In genomic region chr9:76650692-76651091, GRCh38 we compare ENCODE assay signal across 10 cellular contexts.
DNase-seq lines count a peak whose midpoint lies in the region; ATAC-seq and TF ChIP-seq lines count a peak whose summit lies in the region.
"Had no signal": no experiment of that assay in that cellular context is flagged by ENCODE, and none has a peak within 500 bp of the region (broad histone marks: within the 10 kb centered on the region; RNA-seq: fewer than 3 reads in every experiment).

No MANE protein-coding gene starts in this region.

- peak overlapping the region in 3 of 4 donors; percentile 15 to 60 (median 49) for H3K27ac ChIP-seq in gastroesophageal sphincter

- peaks cover 34% of the 10 kb centered on the region for H3K4me1 Mint-ChIP-seq in activated CD4-positive, alpha-beta T cell treated with anti-CD3 and anti-CD28 coated beads, Interleukin-2, amount 10 ng/mL, durations not matched to agents 24 days and 14 days
- H3K4me1 Mint-ChIP-seq in stimulated activated effector memory CD8-positive, alpha-beta T cell treated with anti-CD3 and anti-CD28 coated beads, Interleukin-12 subunit alpha, Interleukin-12 subunit beta, amount 100 ng/mL, for 72 hours = peaks cover 28% of the 10 kb centered on the region

- no peaks in the 10 kb centered on the region for H3K9me3 ChIP-seq in gastroesophageal sphincter

- H3K4me3 Mint-ChIP-seq in activated CD4-positive, alpha-beta T cell treated with anti-CD3 and anti-CD28 coated beads, Interleukin-2, amount 10 ng/mL, durations not matched to agents 24 days and 14 days = peak overlapping the region; percentile 65
- H3K4me3 Mint-ChIP-seq in stimulated activated effector memory CD8-positive, alpha-beta T cell treated with anti-CD3 and anti-CD28 coated beads, Interleukin-12 subunit alpha, Interleukin-12 subunit beta, amount 100 ng/mL, for 72 hours = peak overlapping the region; percentile 19

- H3K27me3 ChIP-seq in gastroesophageal sphincter = no peaks in the 10 kb centered on the region

- peaks cover 2% of the 10 kb centered on the region for H3K27me3 Mint-ChIP-seq in activated CD4-positive, alpha-beta T cell treated with anti-CD3 and anti-CD28 coated beads, Interleukin-2, amount 10 ng/mL, durations not matched to agents 24 days and 14 days

- no peak for TF ChIP-seq POLR2A in gastroesophageal sphincter (IDR thresholded peaks at IDR 0.05)

- intact Hi-C loops in activated CD4-positive, alpha-beta T cell treated with anti-CD3 and anti-CD28 coated beads, Interleukin-2, amount 10 ng/mL, durations not matched to agents 24 days and 14 days (cut with micrococcal nuclease) = loop anchor here (1.0 kb wide), 2 partner anchors 191 to 250 kb away; partner anchors contain the start of gene GCNT1

- no peak for TF ChIP-seq EP300 in gastroesophageal sphincter (IDR thresholded peaks at IDR 0.05)

- 18 to 22% methylated on average over 1 to 2 of the region's 2 CpGs for WGBS in gastroesophageal sphincter (ENCODE audit: low coverage in 1 of 2), 2 donors

- H3K9me3 Mint-ChIP-seq in activated CD4-positive, alpha-beta T cell treated with anti-CD3 and anti-CD28 coated beads, Interleukin-2, amount 10 ng/mL, durations not matched to agents 24 days and 14 days = no peaks in the 10 kb centered on the region
- H3K9me3 Mint-ChIP-seq in stimulated activated effector memory CD8-positive, alpha-beta T cell treated with anti-CD3 and anti-CD28 coated beads, Interleukin-12 subunit alpha, Interleukin-12 subunit beta, amount 100 ng/mL, for 72 hours = no peaks in the 10 kb centered on the region

- H3K36me3 Mint-ChIP-seq in activated CD4-positive, alpha-beta T cell treated with anti-CD3 and anti-CD28 coated beads, Interleukin-2, amount 10 ng/mL, durations not matched to agents 24 days and 14 days (ENCODE audit: low read depth) = no peaks in the 10 kb centered on the region
- H3K36me3 Mint-ChIP-seq in stimulated activated effector memory CD8-positive, alpha-beta T cell treated with anti-CD3 and anti-CD28 coated beads, Interleukin-12 subunit alpha, Interleukin-12 subunit beta, amount 100 ng/mL, for 72 hours = no peaks in the 10 kb centered on the region

- H3K36me3 ChIP-seq in gastroesophageal sphincter = peaks cover 2 to 49% of the 10 kb centered on the region in 2 donors

- peak overlapping the region; percentile 12 for H3K27ac Mint-ChIP-seq in activated CD4-positive, alpha-beta T cell treated with anti-CD3 and anti-CD28 coated beads, Interleukin-2, amount 10 ng/mL, durations not matched to agents 24 days and 14 days
- peak overlapping the region; percentile 53 for H3K27ac Mint-ChIP-seq in stimulated activated effector memory CD8-positive, alpha-beta T cell treated with anti-CD3 and anti-CD28 coated beads, Interleukin-12 subunit alpha, Interleukin-12 subunit beta, amount 100 ng/mL, for 72 hours

- TF ChIP-seq CTCF in gastroesophageal sphincter (IDR thresholded peaks at IDR 0.05) = no peak

- peaks cover 7 to 59% (median 24%) of the 10 kb centered on the region in 3 donors for H3K4me1 ChIP-seq in gastroesophageal sphincter

- H3K4me3 ChIP-seq in gastroesophageal sphincter = no peak overlapping the region

- DNase-seq in activated CD4-positive, alpha-beta T cell treated with anti-CD3 and anti-CD28 coated beads, Interleukin-2, amount 10 ng/mL, durations not matched to agents 24 days and 14 days = no peak
- no peak for DNase-seq in activated CD4-positive, alpha-beta T cell treated with anti-CD3 and anti-CD28 coated beads, Interleukin-2, amount 50 U/mL, for 4 hours
- DNase-seq in OCI-M1 (lab: John Stamatoyannopoulos, UW) = peak; percentile 81
- no peak for DNase-seq in stimulated activated effector memory CD8-positive, alpha-beta T cell treated with anti-CD3 and anti-CD28 coated beads, Interleukin-12 subunit alpha, Interleukin-12 subunit beta, amount 100 ng/mL, for 72 hours (ENCODE audit: low spot score in 2 of 2)
- DNase-seq in SHP77 treated with DMSO at 0.1 percent for 48 hours (lab: John Stamatoyannopoulos, UW) = no peak
- no peak for DNase-seq in amygdala (lab: John Stamatoyannopoulos, UW)
- no peak for DNase-seq in NCI-H510A (lab: John Stamatoyannopoulos, UW)
- DNase-seq: NCI-H1048, T1000 had no signal

- no peak for ATAC-seq in gastroesophageal sphincter
- ATAC-seq in stimulated activated effector memory CD8-positive, alpha-beta T cell treated with anti-CD3 and anti-CD28 coated beads, Interleukin-12 subunit alpha, Interleukin-12 subunit beta, amount 100 ng/mL, for 72 hours = no peak
